Comparison of ENCODE assay signal across 1 cellular context in genomic region chr11:2699531-2700414, GRCh38.
TF ChIP-seq lines count a peak whose summit lies in the region.

TSS of gene KCNQ1OT1 (minus strand) at chr11:2699994.

TF ChIP-seq in WTC11, 78 proteins besides CTCF, POLR2A, EP300 and RAD21 (continued from another document and continues in another):
- peak; percentile 97 for TF ChIP-seq NFYB (CRISPR knock-in tag; conservative IDR thresholded peaks at IDR 0.05; ENCODE audit: low read depth)
- peak; percentile 82 for TF ChIP-seq NFE2L1 (CRISPR knock-in tag; IDR thresholded peaks at IDR 0.05)
- no peak for TF ChIP-seq TCF7 (CRISPR knock-in tag; IDR thresholded peaks at IDR 0.05; ENCODE audit: low read depth)
- no peak for TF ChIP-seq STAT6 (CRISPR knock-in tag; conservative IDR thresholded peaks at IDR 0.05; ENCODE audit: low read depth)
- TF ChIP-seq SMAD4 (CRISPR knock-in tag; IDR thresholded peaks at IDR 0.05) = no peak
- no peak for TF ChIP-seq EMX1 (CRISPR knock-in tag; IDR thresholded peaks at IDR 0.05)
- peak; percentile 88 for TF ChIP-seq MYBL2 (CRISPR knock-in tag; IDR thresholded peaks at IDR 0.05)
- TF ChIP-seq, protein P1, sequence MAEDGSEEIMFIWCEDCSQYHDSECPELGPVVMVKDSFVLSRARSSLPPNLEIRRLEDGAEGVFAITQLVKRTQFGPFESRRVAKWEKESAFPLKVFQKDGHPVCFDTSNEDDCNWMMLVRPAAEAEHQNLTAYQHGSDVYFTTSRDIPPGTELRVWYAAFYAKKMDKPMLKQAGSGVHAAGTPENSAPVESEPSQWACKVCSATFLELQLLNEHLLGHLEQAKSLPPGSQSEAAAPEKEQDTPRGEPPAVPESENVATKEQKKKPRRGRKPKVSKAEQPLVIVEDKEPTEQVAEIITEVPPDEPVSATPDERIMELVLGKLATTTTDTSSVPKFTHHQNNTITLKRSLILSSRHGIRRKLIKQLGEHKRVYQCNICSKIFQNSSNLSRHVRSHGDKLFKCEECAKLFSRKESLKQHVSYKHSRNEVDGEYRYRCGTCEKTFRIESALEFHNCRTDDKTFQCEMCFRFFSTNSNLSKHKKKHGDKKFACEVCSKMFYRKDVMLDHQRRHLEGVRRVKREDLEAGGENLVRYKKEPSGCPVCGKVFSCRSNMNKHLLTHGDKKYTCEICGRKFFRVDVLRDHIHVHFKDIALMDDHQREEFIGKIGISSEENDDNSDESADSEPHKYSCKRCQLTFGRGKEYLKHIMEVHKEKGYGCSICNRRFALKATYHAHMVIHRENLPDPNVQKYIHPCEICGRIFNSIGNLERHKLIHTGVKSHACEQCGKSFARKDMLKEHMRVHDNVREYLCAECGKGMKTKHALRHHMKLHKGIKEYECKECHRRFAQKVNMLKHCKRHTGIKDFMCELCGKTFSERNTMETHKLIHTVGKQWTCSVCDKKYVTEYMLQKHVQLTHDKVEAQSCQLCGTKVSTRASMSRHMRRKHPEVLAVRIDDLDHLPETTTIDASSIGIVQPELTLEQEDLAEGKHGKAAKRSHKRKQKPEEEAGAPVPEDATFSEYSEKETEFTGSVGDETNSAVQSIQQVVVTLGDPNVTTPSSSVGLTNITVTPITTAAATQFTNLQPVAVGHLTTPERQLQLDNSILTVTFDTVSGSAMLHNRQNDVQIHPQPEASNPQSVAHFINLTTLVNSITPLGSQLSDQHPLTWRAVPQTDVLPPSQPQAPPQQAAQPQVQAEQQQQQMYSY (CRISPR knock-in tag; IDR thresholded peaks at IDR 0.05) = no peak
- no peak for TF ChIP-seq HMGA2 (CRISPR knock-in tag; IDR thresholded peaks at IDR 0.05)
- TF ChIP-seq USF2 (CRISPR knock-in tag; IDR thresholded peaks at IDR 0.05) = no peak
- TF ChIP-seq ZSCAN18 (CRISPR knock-in tag; IDR thresholded peaks at IDR 0.05) = no peak
- peak; percentile 56; the same call in 1 of the 2 replicates for TF ChIP-seq E2F5 (CRISPR knock-in tag; IDR thresholded peaks at IDR 0.05)
- no peak for TF ChIP-seq IRF2 (CRISPR knock-in tag; IDR thresholded peaks at IDR 0.05; ENCODE audit: borderline replicate concordance, low read depth)
- no peak for TF ChIP-seq IRF1 (CRISPR knock-in tag; IDR thresholded peaks at IDR 0.05)
- TF ChIP-seq, protein P2, sequence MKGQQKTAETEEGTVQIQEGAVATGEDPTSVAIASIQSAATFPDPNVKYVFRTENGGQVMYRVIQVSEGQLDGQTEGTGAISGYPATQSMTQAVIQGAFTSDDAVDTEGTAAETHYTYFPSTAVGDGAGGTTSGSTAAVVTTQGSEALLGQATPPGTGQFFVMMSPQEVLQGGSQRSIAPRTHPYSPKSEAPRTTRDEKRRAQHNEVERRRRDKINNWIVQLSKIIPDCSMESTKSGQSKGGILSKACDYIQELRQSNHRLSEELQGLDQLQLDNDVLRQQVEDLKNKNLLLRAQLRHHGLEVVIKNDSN (CRISPR knock-in tag; IDR thresholded peaks at IDR 0.05) = no peak; the same call in 1 of the 2 replicates
- no peak for TF ChIP-seq ATF1 (CRISPR knock-in tag; IDR thresholded peaks at IDR 0.05)
- peak; percentile 18; the same call in 1 of the 2 replicates for TF ChIP-seq ZBTB43 (CRISPR knock-in tag; IDR thresholded peaks at IDR 0.05)
- no peak for TF ChIP-seq ELF4 (CRISPR knock-in tag; IDR thresholded peaks at IDR 0.05; ENCODE audit: low read depth)
- TF ChIP-seq GABPB1 (CRISPR knock-in tag; IDR thresholded peaks at IDR 0.05) = peak; percentile 68
- TF ChIP-seq CREM (CRISPR knock-in tag; IDR thresholded peaks at IDR 0.05) = peak; percentile 17; the same call in 1 of the 2 replicates
- no peak for TF ChIP-seq ZNF138 (CRISPR knock-in tag; conservative IDR thresholded peaks at IDR 0.05)
- TF ChIP-seq ATF2 (CRISPR knock-in tag; IDR thresholded peaks at IDR 0.05; ENCODE audit: borderline replicate concordance, low read depth) = no peak
- TF ChIP-seq, protein P3, sequence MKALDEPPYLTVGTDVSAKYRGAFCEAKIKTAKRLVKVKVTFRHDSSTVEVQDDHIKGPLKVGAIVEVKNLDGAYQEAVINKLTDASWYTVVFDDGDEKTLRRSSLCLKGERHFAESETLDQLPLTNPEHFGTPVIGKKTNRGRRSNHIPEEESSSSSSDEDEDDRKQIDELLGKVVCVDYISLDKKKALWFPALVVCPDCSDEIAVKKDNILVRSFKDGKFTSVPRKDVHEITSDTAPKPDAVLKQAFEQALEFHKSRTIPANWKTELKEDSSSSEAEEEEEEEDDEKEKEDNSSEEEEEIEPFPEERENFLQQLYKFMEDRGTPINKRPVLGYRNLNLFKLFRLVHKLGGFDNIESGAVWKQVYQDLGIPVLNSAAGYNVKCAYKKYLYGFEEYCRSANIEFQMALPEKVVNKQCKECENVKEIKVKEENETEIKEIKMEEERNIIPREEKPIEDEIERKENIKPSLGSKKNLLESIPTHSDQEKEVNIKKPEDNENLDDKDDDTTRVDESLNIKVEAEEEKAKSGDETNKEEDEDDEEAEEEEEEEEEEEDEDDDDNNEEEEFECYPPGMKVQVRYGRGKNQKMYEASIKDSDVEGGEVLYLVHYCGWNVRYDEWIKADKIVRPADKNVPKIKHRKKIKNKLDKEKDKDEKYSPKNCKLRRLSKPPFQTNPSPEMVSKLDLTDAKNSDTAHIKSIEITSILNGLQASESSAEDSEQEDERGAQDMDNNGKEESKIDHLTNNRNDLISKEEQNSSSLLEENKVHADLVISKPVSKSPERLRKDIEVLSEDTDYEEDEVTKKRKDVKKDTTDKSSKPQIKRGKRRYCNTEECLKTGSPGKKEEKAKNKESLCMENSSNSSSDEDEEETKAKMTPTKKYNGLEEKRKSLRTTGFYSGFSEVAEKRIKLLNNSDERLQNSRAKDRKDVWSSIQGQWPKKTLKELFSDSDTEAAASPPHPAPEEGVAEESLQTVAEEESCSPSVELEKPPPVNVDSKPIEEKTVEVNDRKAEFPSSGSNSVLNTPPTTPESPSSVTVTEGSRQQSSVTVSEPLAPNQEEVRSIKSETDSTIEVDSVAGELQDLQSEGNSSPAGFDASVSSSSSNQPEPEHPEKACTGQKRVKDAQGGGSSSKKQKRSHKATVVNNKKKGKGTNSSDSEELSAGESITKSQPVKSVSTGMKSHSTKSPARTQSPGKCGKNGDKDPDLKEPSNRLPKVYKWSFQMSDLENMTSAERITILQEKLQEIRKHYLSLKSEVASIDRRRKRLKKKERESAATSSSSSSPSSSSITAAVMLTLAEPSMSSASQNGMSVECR (CRISPR knock-in tag; IDR thresholded peaks at IDR 0.05; ENCODE audit: borderline replicate concordance) = 0 out of 2 replicates have a peak, but pooled peaks have one; percentile 48
- no peak for TF ChIP-seq SMAD3 (CRISPR knock-in tag; IDR thresholded peaks at IDR 0.05; ENCODE audit: borderline replicate concordance)
- TF ChIP-seq ZNF671 (CRISPR knock-in tag; IDR thresholded peaks at IDR 0.05) = no peak
- no peak for TF ChIP-seq TP53 (CRISPR knock-in tag; IDR thresholded peaks at IDR 0.05)
- no peak for TF ChIP-seq SOX15 (CRISPR knock-in tag; IDR thresholded peaks at IDR 0.05)
- TF ChIP-seq, protein P4, sequence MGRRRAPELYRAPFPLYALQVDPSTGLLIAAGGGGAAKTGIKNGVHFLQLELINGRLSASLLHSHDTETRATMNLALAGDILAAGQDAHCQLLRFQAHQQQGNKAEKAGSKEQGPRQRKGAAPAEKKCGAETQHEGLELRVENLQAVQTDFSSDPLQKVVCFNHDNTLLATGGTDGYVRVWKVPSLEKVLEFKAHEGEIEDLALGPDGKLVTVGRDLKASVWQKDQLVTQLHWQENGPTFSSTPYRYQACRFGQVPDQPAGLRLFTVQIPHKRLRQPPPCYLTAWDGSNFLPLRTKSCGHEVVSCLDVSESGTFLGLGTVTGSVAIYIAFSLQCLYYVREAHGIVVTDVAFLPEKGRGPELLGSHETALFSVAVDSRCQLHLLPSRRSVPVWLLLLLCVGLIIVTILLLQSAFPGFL (CRISPR knock-in tag; IDR thresholded peaks at IDR 0.05; ENCODE audit: borderline replicate concordance) = peak; percentile 56; the same call in 1 of the 2 replicates
- no peak for TF ChIP-seq MXD4 (CRISPR knock-in tag; IDR thresholded peaks at IDR 0.05; ENCODE audit: borderline replicate concordance)
- TF ChIP-seq FOXK1 (CRISPR knock-in tag; IDR thresholded peaks at IDR 0.05) = no peak; the same call in 1 of the 2 replicates
- TF ChIP-seq, protein P5, sequence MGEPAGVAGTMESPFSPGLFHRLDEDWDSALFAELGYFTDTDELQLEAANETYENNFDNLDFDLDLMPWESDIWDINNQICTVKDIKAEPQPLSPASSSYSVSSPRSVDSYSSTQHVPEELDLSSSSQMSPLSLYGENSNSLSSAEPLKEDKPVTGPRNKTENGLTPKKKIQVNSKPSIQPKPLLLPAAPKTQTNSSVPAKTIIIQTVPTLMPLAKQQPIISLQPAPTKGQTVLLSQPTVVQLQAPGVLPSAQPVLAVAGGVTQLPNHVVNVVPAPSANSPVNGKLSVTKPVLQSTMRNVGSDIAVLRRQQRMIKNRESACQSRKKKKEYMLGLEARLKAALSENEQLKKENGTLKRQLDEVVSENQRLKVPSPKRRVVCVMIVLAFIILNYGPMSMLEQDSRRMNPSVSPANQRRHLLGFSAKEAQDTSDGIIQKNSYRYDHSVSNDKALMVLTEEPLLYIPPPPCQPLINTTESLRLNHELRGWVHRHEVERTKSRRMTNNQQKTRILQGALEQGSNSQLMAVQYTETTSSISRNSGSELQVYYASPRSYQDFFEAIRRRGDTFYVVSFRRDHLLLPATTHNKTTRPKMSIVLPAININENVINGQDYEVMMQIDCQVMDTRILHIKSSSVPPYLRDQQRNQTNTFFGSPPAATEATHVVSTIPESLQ (CRISPR knock-in tag; IDR thresholded peaks at IDR 0.05) = no peak
- TF ChIP-seq ZNF317 (CRISPR knock-in tag; IDR thresholded peaks at IDR 0.05; ENCODE audit: borderline replicate concordance, low read depth) = no peak
- TF ChIP-seq ETV6 (CRISPR knock-in tag; IDR thresholded peaks at IDR 0.05) = no peak
